ENCODE assay signal across 24 cellular contexts in the genomic region with DNA sequence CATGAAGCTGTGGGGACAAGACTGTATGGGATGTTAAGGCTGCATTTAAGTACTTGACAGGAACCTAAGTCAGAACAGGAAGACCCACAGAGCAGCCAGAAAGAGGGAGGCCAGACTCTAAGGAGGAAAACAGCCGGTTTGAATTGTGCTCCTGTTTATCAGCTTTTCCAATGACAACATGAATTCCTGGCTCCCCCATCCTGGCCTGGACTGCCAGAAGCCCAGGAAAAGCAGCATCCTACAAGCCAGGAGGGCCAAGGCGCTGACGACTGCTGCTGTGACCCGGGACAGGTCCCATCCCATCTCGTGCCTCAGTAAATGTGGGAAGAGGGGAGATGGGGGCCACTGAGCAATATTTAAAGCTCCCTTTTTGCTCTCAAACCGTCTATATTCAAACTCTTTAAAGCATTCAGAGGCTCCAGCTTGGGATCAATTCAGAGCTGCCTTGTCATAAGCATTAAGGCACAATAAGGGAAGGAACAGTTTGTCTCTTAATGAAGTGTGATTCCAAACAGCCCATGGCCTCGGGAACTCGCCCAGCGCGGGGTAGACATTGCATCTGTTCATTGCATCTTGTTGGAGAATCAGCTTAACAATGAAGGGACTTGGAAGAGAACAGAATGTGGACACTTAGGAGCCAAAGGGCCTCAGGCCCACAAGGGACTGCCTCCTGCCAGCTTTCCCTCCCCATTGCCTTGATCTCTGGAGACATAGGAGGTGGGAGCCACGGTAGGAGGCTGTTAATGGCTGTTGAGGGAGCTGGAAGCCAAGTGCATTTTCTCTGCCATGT. TPM values are rescaled to one million over a fixed set of nuclear protein-coding genes. Genes with fewer than 3 reads are reported as not detected.
DNase-seq lines count a peak whose midpoint lies in the region; ATAC-seq, FAIRE-seq and TF ChIP-seq lines count a peak whose summit lies in the region.
"Had no signal": no experiment of that assay in that cellular context is flagged by ENCODE, and none has a peak within 500 bp of the region (broad histone marks: within the 10 kb centered on the region; RNA-seq: fewer than 3 reads in every experiment).

No MANE protein-coding gene starts in this region.

- no peaks in the 10 kb centered on the region for H3K4me1 ChIP-seq in liver (ENCODE audit: control insufficient read depth in 4 of 4, insufficient read depth in 4 of 4, low read length in 3 of 4)
- H3K4me1 ChIP-seq in HepG2 (ENCODE audit: insufficient read depth, low read length): no peaks in the 10 kb centered on the region
- H3K4me1 ChIP-seq in right cardiac atrium (ENCODE audit: control insufficient read depth, insufficient read depth, low read length): peaks cover 10% of the 10 kb centered on the region
- H3K4me1 ChIP-seq in rectal smooth muscle tissue (ENCODE audit: control insufficient read depth, insufficient read depth, low read length): peaks cover 5% of the 10 kb centered on the region
- H3K4me1 ChIP-seq: SJSA1 had no signal

- DNase-seq in HepG2 (ENCODE audit: low spot score) (no peak), right cardiac atrium (peak; percentile 56 to 92 (median 79)), CD1c-positive myeloid dendritic cell (ENCODE audit: extremely low spot score) (no peak), NOMO-1 treated with dmso at 0.1 percent for 144 hours (lab: John Stamatoyannopoulos, UW; ENCODE audit: unreplicated experiment) (no peak), RWPE1 (ENCODE audit: low spot score) (no peak)
- DNase-seq: activated CD4-positive, alpha-beta memory T cell treated with anti-CD3 and anti-CD28 coated beads for 36 hours; activated naive CD4-positive, alpha-beta T cell treated with Interleukin-2 at 50 U/mL for 16 hours; activated T-cell treated with anti-CD3 and anti-CD28 coated beads, Interleukin-2, amount 50 U/mL, for 1 hour; NCI-H1694; NCI-H748 treated with DMSO at 0.1 percent for 48 hours; OCI-M1; stimulated activated CD4-positive, alpha-beta T cell treated with anti-CD3 and anti-CD28 coated beads, Interleukin-1b, Interleukin-23, amount 100 ng/mL, for 48 hours; stimulated activated naive CD8-positive, alpha-beta T cell treated with anti-CD3 and anti-CD28 coated beads, Interleukin-15, Interleukin-2, amounts not matched to agents 100 U/mL and 50 U/mL, for 24 hours; T-helper 17 cell had no signal

- no peak overlapping the region for H3K9ac ChIP-seq in liver (ENCODE audit: low read depth in 1 of 2, low read length in 2 of 2)
- no peak overlapping the region for H3K9ac ChIP-seq in HepG2 (ENCODE audit: insufficient read depth, low read depth, low read length)
- no peak overlapping the region for H3K9ac ChIP-seq in rectal smooth muscle tissue (ENCODE audit: low read length)

- no peaks in the 10 kb centered on the region for H3K79me2 ChIP-seq in HepG2 (ENCODE audit: insufficient read depth, low read length)

- TF ChIP-seq EP300 in HepG2 (IDR thresholded peaks at IDR 0.05; ENCODE audit: low read depth in 2 of 2, low read length in 2 of 2) (no peak), HepG2 (CRISPR knock-in tag; IDR thresholded peaks at IDR 0.05; ENCODE audit: borderline replicate concordance) (no peak)

- H3K4me2 ChIP-seq in HepG2 (ENCODE audit: low read depth, low read length): no peak overlapping the region

- TF ChIP-seq RAD21 in liver (IDR thresholded peaks at IDR 0.05) (no peak), HepG2 (CRISPR knock-in tag; IDR thresholded peaks at IDR 0.05) (no peak)

- FAIRE-seq in HepG2 (lab: Jason Lieb, UNC): no peak
- FAIRE-seq: A204.1, colon, endometrium, G401.6 had no signal

- TF ChIP-seq POLR2A in HepG2 (IDR thresholded peaks at IDR 0.05; ENCODE audit: insufficient read depth in 1 of 2, low read depth in 2 of 2, low read length in 2 of 2): no peak

- H2AFZ ChIP-seq in HepG2 (ENCODE audit: low read length): no peak overlapping the region

- in situ Hi-C loops in HepG2 (cut with HindIII; ENCODE audit: extremely low pct_ligation_motif_present, low pct_unique_long_range_greater_than_20kb): no loop called here

- no peaks in the 10 kb centered on the region for H4K20me1 ChIP-seq in HepG2 (ENCODE audit: insufficient read depth, low read length)

- H3K27me3 ChIP-seq in liver (ENCODE audit: control insufficient read depth in 4 of 4, insufficient read depth in 4 of 4, low read length in 3 of 4) (peaks cover 0 to 3% (median 0%) of the 10 kb centered on the region in 4 donors), HepG2 (ENCODE audit: control insufficient read depth in 1 of 2, insufficient read depth in 2 of 2, low read length in 2 of 2) (peaks cover 1 to 7% of the 10 kb centered on the region in 2 experiments; a peak in 2 of 5 replicates), right cardiac atrium (ENCODE audit: control insufficient read depth, insufficient read depth) (no peaks in the 10 kb centered on the region), rectal smooth muscle tissue (ENCODE audit: control insufficient read depth, insufficient read depth, low read length) (no peaks in the 10 kb centered on the region)
- H3K27me3 ChIP-seq: SJSA1 had no signal

- POLR2A ChIA-PET in HepG2 (lab: Yijun Ruan, JAX) (no interaction called here), RWPE1 (lab: Yijun Ruan, JAX; ENCODE audit: low non-redundant PET) (no interaction called here)

- H3K27ac ChIP-seq in liver (ENCODE audit: low read depth in 1 of 2, low read length in 2 of 2): no peak overlapping the region
- H3K27ac ChIP-seq in HepG2 (ENCODE audit: extremely low read length, insufficient read depth, low read length): no peak overlapping the region
- peak overlapping the region; percentile 60 for H3K27ac ChIP-seq in right cardiac atrium (ENCODE audit: low read length)
- H3K27ac ChIP-seq in rectal smooth muscle tissue (ENCODE audit: low read depth, low read length): peak overlapping the region; percentile 47
- no peak overlapping the region for H3K27ac ChIP-seq in RWPE1
- H3K27ac ChIP-seq: HL-60, SJSA1 had no signal

- intact Hi-C loops in HepG2 (cut with micrococcal nuclease; ENCODE audit: unreplicated experiment): no loop called here
- intact Hi-C loops in right cardiac atrium (cut with DNase I): no loop called here

- H3K9me3 ChIP-seq in liver (ENCODE audit: control insufficient read depth in 4 of 4, low read length in 3 of 4) (no peaks in the 10 kb centered on the region), HepG2 (ENCODE audit: low read length) (no peaks in the 10 kb centered on the region), right cardiac atrium (ENCODE audit: control insufficient read depth, low read length) (no peaks in the 10 kb centered on the region)
- H3K9me3 ChIP-seq: SJSA1 had no signal

- no peak for ATAC-seq in HepG2
- ATAC-seq in right cardiac atrium: peak; percentile 79 to 88
- no peak for ATAC-seq in HG03460 (IDR thresholded peaks at IDR 0.05; ENCODE audit: unreplicated experiment)
- ATAC-seq: left colon; stimulated activated naive CD8-positive, alpha-beta T cell treated with anti-CD3 and anti-CD28 coated beads, Interleukin-15, Interleukin-2, amounts not matched to agents 100 U/mL and 50 U/mL, for 24 hours; T-helper 17 cell had no signal

- CTCF ChIA-PET in HepG2 (lab: Yijun Ruan, JAX; ENCODE audit: low intra/inter-chr PET ratio, low total read pairs) (no interaction called here), RWPE1 (lab: Yijun Ruan, JAX) (no interaction called here)

- TF ChIP-seq CTCF in liver (IDR thresholded peaks at IDR 0.05; ENCODE audit: low read depth, low read length, missing input control) (no peak), HepG2 (CRISPR knock-in tag; IDR thresholded peaks at IDR 0.05) (no peak), RWPE1 (conservative IDR thresholded peaks at IDR 0.05; ENCODE audit: low read depth) (no peak)

- 60% methylated on average over 11 of the region's 11 CpGs for WGBS in liver
- 0% methylated on average over 10 of the region's 11 CpGs for WGBS in HepG2 (ENCODE audit: low lambda C conversion rate)
- WGBS in right cardiac atrium: 31% methylated on average over 11 of the region's 11 CpGs

- BruUV-seq in HepG2 (replicated peaks; lab: Mats Ljungman, UMichigan): no TSS peak

- no peak overlapping the region for H3K4me3 ChIP-seq in liver (ENCODE audit: low read depth in 1 of 3, low read length in 3 of 3)
- H3K4me3 ChIP-seq in HepG2 (replicated peaks in 1 of 3; ENCODE audit: insufficient read depth in 1 of 3, low read depth in 2 of 3, low read length in 3 of 3): no peak overlapping the region
- no peak overlapping the region for H3K4me3 ChIP-seq in right cardiac atrium (ENCODE audit: low read length)
- H3K4me3 ChIP-seq in rectal smooth muscle tissue (ENCODE audit: low read length): no peak overlapping the region
- H3K4me3 ChIP-seq: SJSA1 had no signal

- H3K36me3 ChIP-seq in liver (ENCODE audit: control insufficient read depth in 4 of 4, insufficient read depth in 3 of 4, low read depth in 1 of 4, low read length in 3 of 4) (peaks cover 0 to 2% (median 0%) of the 10 kb centered on the region in 4 donors), HepG2 (replicated peaks in 1 of 2; ENCODE audit: control insufficient read depth in 1 of 2, insufficient read depth in 2 of 2, low read length in 2 of 2) (no peaks in the 10 kb centered on the region), rectal smooth muscle tissue (ENCODE audit: control insufficient read depth, insufficient read depth, low read length) (no peaks in the 10 kb centered on the region)
- H3K36me3 ChIP-seq: SJSA1 had no signal

RNA-seq across cellular contexts. Expression of a gene that starts 49.6 kb away (rescaled TPM):
- 10 to 100 TPM in 1 of 2 donors, 1 to 10 TPM in 1; 7.4 to 13.7 TPM for total RNA-seq in liver
- 1 to 10 TPM in 1 of 2 donors, under 1 TPM in 1; 0.67 to 4.2 TPM for polyA plus RNA-seq in liver
- not detected in 2 replicates for total RNA-seq in HepG2 (2016; rRNA removed; fragmentation: Illumina TruSeq; extraction: Trizol)
- total RNA-seq in HepG2 (2016; cell fraction: cytosol; rRNA removed; fragmentation: Illumina TruSeq; extraction: Trizol; ENCODE audit: low read depth): not detected in 2 replicates
- total RNA-seq in HepG2 (2016; cell fraction: insoluble cytoplasmic fraction; rRNA removed; fragmentation: Illumina TruSeq; extraction: Trizol): not detected in 2 replicates
- not detected in 2 replicates for total RNA-seq in HepG2 (2016; cell fraction: membrane; rRNA removed; fragmentation: Illumina TruSeq; extraction: Trizol)
- not detected in 2 replicates for total RNA-seq in HepG2 (2016; cell fraction: nucleus; rRNA removed; fragmentation: Illumina TruSeq; extraction: Trizol)
- polyA plus RNA-seq in HepG2 (2011; rRNA removed): not detected in 2 replicates
- polyA plus RNA-seq in HepG2 (2011; cell fraction: cytosol; rRNA removed): 0.03 TPM in 1 of 2 replicates, not detected in the other
- polyA plus RNA-seq in HepG2 (2011; cell fraction: nucleus; rRNA removed): not detected in 2 replicates
- polyA plus RNA-seq in HepG2 (2012): not detected in 2 replicates
- polyA plus RNA-seq in HepG2 (2016; cell fraction: cytosol; fragmentation: Illumina TruSeq; extraction: Trizol; ENCODE audit: low read depth): not detected in 2 replicates
- polyA plus RNA-seq in HepG2 (2016; cell fraction: insoluble cytoplasmic fraction; fragmentation: Illumina TruSeq; extraction: Trizol; ENCODE audit: low read depth): not detected in 2 replicates
- polyA plus RNA-seq in HepG2 (2016; cell fraction: membrane; fragmentation: Illumina TruSeq; extraction: Trizol; ENCODE audit: low read depth): not detected in 2 replicates
- not detected in 2 replicates for polyA plus RNA-seq in HepG2 (2016; cell fraction: nucleus; fragmentation: Illumina TruSeq; extraction: Trizol; ENCODE audit: insufficient read depth, low read depth)
- not detected in 2 replicates for polyA minus RNA-seq in HepG2 (2011; rRNA and poly(A)+ RNA removed; ENCODE audit: low replicate concordance)
- not detected in 2 replicates for polyA minus RNA-seq in HepG2 (2011; cell fraction: cytosol; rRNA and poly(A)+ RNA removed)
- polyA minus RNA-seq in HepG2 (2011; cell fraction: nucleus; rRNA and poly(A)+ RNA removed): not detected in 2 replicates
- 10 to 100 TPM in 2 of 4 donors, 1 to 10 TPM in 2; 7.2 to 17.9 (median 9.2) TPM for total RNA-seq in right cardiac atrium
- polyA plus RNA-seq in right cardiac atrium: 1.6 TPM
- total RNA-seq: activated CD4-positive, alpha-beta memory T cell treated with anti-CD3 and anti-CD28 coated beads for 36 hours; SJSA1 had no signal

Comparison
In these comparisons a context has a peak if more than half of its experiments do, and no peak if none do; other contexts are left out.
1. RNA of a gene that starts 49.6 kb away (total RNA-seq): 7.4 to 13.7 TPM in liver and 7.2 to 17.9 TPM in right cardiac atrium; not detected in HepG2; every median in the first group is over 4 times any median in the second.
2. H3K27ac ChIP-seq: peak in right cardiac atrium (single experiment) and rectal smooth muscle tissue (single experiment); none in liver (0 of 2), HepG2 (single experiment) and RWPE1 (single experiment).
3. ATAC-seq: peak in right cardiac atrium (2 of 2); none in HepG2 (single experiment) and HG03460 (single experiment).
4. DNase-seq: peak in right cardiac atrium (3 of 3); none in HepG2 (single experiment), CD1c-positive myeloid dendritic cell (single experiment), NOMO-1 treated with dmso at 0.1 percent for 144 hours (single experiment) and RWPE1 (single experiment).